In genomic region chr9:130370226-130370625, GRCh38 we compare ENCODE assay signal across 1 cellular context.
TF ChIP-seq lines count a peak whose summit lies in the region.

No MANE protein-coding gene starts in this region.

TF ChIP-seq in WTC11, 78 proteins besides CTCF, POLR2A, EP300 and RAD21 (continued from another document):
- TF ChIP-seq, protein P1, sequence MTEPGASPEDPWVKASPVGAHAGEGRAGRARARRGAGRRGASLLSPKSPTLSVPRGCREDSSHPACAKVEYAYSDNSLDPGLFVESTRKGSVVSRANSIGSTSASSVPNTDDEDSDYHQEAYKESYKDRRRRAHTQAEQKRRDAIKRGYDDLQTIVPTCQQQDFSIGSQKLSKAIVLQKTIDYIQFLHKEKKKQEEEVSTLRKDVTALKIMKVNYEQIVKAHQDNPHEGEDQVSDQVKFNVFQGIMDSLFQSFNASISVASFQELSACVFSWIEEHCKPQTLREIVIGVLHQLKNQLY (CRISPR knock-in tag; IDR thresholded peaks at IDR 0.05), result no peak
- TF ChIP-seq GABPB1 (CRISPR knock-in tag; IDR thresholded peaks at IDR 0.05), result no peak
- no peak for TF ChIP-seq ZNF232 (CRISPR knock-in tag; IDR thresholded peaks at IDR 0.05)
- TF ChIP-seq, protein P2, sequence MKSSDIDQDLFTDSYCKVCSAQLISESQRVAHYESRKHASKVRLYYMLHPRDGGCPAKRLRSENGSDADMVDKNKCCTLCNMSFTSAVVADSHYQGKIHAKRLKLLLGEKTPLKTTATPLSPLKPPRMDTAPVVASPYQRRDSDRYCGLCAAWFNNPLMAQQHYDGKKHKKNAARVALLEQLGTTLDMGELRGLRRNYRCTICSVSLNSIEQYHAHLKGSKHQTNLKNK (CRISPR knock-in tag; IDR thresholded peaks at IDR 0.05), result no peak
- TF ChIP-seq, protein P3, sequence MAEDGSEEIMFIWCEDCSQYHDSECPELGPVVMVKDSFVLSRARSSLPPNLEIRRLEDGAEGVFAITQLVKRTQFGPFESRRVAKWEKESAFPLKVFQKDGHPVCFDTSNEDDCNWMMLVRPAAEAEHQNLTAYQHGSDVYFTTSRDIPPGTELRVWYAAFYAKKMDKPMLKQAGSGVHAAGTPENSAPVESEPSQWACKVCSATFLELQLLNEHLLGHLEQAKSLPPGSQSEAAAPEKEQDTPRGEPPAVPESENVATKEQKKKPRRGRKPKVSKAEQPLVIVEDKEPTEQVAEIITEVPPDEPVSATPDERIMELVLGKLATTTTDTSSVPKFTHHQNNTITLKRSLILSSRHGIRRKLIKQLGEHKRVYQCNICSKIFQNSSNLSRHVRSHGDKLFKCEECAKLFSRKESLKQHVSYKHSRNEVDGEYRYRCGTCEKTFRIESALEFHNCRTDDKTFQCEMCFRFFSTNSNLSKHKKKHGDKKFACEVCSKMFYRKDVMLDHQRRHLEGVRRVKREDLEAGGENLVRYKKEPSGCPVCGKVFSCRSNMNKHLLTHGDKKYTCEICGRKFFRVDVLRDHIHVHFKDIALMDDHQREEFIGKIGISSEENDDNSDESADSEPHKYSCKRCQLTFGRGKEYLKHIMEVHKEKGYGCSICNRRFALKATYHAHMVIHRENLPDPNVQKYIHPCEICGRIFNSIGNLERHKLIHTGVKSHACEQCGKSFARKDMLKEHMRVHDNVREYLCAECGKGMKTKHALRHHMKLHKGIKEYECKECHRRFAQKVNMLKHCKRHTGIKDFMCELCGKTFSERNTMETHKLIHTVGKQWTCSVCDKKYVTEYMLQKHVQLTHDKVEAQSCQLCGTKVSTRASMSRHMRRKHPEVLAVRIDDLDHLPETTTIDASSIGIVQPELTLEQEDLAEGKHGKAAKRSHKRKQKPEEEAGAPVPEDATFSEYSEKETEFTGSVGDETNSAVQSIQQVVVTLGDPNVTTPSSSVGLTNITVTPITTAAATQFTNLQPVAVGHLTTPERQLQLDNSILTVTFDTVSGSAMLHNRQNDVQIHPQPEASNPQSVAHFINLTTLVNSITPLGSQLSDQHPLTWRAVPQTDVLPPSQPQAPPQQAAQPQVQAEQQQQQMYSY (CRISPR knock-in tag; IDR thresholded peaks at IDR 0.05), result no peak
- no peak for TF ChIP-seq ZNF138 (CRISPR knock-in tag; conservative IDR thresholded peaks at IDR 0.05)
